1 cellular context compared by ENCODE assay signal in genomic region chr7:141557831-141558531, GRCh38.
A peak's percentile ranks its signal among the peaks of the same experiment; 100 is the strongest.
TF ChIP-seq lines count a peak whose summit lies in the region.

No MANE protein-coding gene starts in this region.

TF ChIP-seq in GM12878, 131 proteins besides CTCF, POLR2A, EP300 and RAD21 (continued from another document):
- TF ChIP-seq ATF2 (IDR thresholded peaks at IDR 0.05; ENCODE audit: low read length), result peak; percentile 46; the same call in 1 of the 2 replicates
- TF ChIP-seq RUNX3 (IDR thresholded peaks at IDR 0.05; ENCODE audit: low read length), result peak; percentile 75
- TF ChIP-seq IKZF2 (IDR thresholded peaks at IDR 0.05), result peak in 1 of 2 experiments; percentile 32; a peak in 2 of 4 replicates
- TF ChIP-seq TCF7 (IDR thresholded peaks at IDR 0.05; ENCODE audit: borderline replicate concordance), result 0 out of 2 replicates have a peak, but pooled peaks have one; percentile 40
- TF ChIP-seq SMARCA5 (IDR thresholded peaks at IDR 0.05), result 0 out of 2 replicates have a peak, but pooled peaks have one; percentile 71
- TF ChIP-seq ZBTB33 (IDR thresholded peaks at IDR 0.05), result peak; percentile 71; the same call in 1 of the 2 replicates
- peak; percentile 19; the same call in 1 of the 2 replicates for TF ChIP-seq CREM (IDR thresholded peaks at IDR 0.05; ENCODE audit: low read depth)
- TF ChIP-seq GABPA (IDR thresholded peaks at IDR 0.05; ENCODE audit: low read depth), result peak; percentile 18; the same call in 1 of the 2 replicates
- TF ChIP-seq CBX5 (IDR thresholded peaks at IDR 0.05; ENCODE audit: low read depth), result 0 out of 2 replicates have a peak, but pooled peaks have one; percentile 11
TF ChIP-seq in GM12878: peak in this region for 10; not testable (repeated sequence) for 121.
